In genomic region chr1:181778630-181779285, GRCh38 we compare ENCODE assay signal across 19 cellular contexts.
DNase-seq lines count a peak whose midpoint lies in the region; ATAC-seq and TF ChIP-seq lines count a peak whose summit lies in the region.
"Had no signal": no experiment of that assay in that cellular context is flagged by ENCODE, and none has a peak within 500 bp of the region (broad histone marks: within the 10 kb centered on the region; RNA-seq: fewer than 3 reads in every experiment).

No MANE protein-coding gene starts in this region.

- DNase-seq in ELF-1 (ENCODE audit: low read depth, low spot score) (peak; percentile 13), NCI-H2196 treated with DMSO at 0.1 percent for 48 hours (lab: John Stamatoyannopoulos, UW; ENCODE audit: unreplicated experiment) (peak; percentile 62), coronary artery (ENCODE audit: low spot score) (peak; percentile 31), renal cortical epithelial cell (ENCODE audit: low read depth) (peak; percentile 59), mucosa of gallbladder (ENCODE audit: low spot score) (no peak)
- no peak for DNase-seq in stimulated activated naive CD8-positive, alpha-beta T cell treated with anti-CD3 and anti-CD28 coated beads, Interleukin-15, amount 100 ng/mL, for 72 hours
- DNase-seq: activated effector memory CD4-positive, alpha-beta T cell treated with Interleukin-2 at 50 U/mL for 16 hours; cortex of kidney; erythroblast; immature natural killer cell; MV-4-11; sigmoid colon; stimulated activated CD4-positive, alpha-beta T cell treated with anti-CD3 and anti-CD28 coated beads, Interleukin-4, amount 100 ng/mL, for 1 hour; stimulated activated CD8-positive, alpha-beta memory T cell treated with anti-CD3 and anti-CD28 coated beads, Interleukin-4, amount 100 ng/mL, for 48 hours had no signal

- H3K4me3 Mint-ChIP-seq in stimulated activated naive CD8-positive, alpha-beta T cell treated with anti-CD3 and anti-CD28 coated beads, Interleukin-15, amount 100 ng/mL, for 72 hours = no peak overlapping the region
- H3K4me3 Mint-ChIP-seq: immature natural killer cell had no signal

- H3K4me3 ChIP-seq in coronary artery = no peak overlapping the region
- H3K4me3 ChIP-seq: BLaER1, HAP-1, sigmoid colon had no signal

- H3K4me1 Mint-ChIP-seq in stimulated activated naive CD8-positive, alpha-beta T cell treated with anti-CD3 and anti-CD28 coated beads, Interleukin-15, amount 100 ng/mL, for 72 hours = no peaks in the 10 kb centered on the region
- H3K4me1 Mint-ChIP-seq: immature natural killer cell had no signal

- no peak overlapping the region for H3K27ac ChIP-seq in coronary artery
- H3K27ac ChIP-seq: BLaER1, neutrophil, sigmoid colon had no signal

- no peak for TF ChIP-seq CTCF in coronary artery (IDR thresholded peaks at IDR 0.05)

- H3K27me3 Mint-ChIP-seq in stimulated activated naive CD8-positive, alpha-beta T cell treated with anti-CD3 and anti-CD28 coated beads, Interleukin-15, amount 100 ng/mL, for 72 hours = peaks cover 28% of the 10 kb centered on the region

- no peak for ATAC-seq in GM19351 (IDR thresholded peaks at IDR 0.05; ENCODE audit: unreplicated experiment)
- ATAC-seq in stimulated activated naive CD8-positive, alpha-beta T cell treated with anti-CD3 and anti-CD28 coated beads, Interleukin-15, amount 100 ng/mL, for 72 hours = no peak
- ATAC-seq: Panc1 had no signal

- no peak overlapping the region for H3K27ac Mint-ChIP-seq in stimulated activated naive CD8-positive, alpha-beta T cell treated with anti-CD3 and anti-CD28 coated beads, Interleukin-15, amount 100 ng/mL, for 72 hours

- no peaks in the 10 kb centered on the region for H3K9me3 Mint-ChIP-seq in stimulated activated naive CD8-positive, alpha-beta T cell treated with anti-CD3 and anti-CD28 coated beads, Interleukin-15, amount 100 ng/mL, for 72 hours

Comparison
In these comparisons a context has a peak if more than half of its experiments do, and no peak if none do; other contexts are left out.
1. DNase-seq: peak in ELF-1 (single experiment), NCI-H2196 treated with DMSO at 0.1 percent for 48 hours (single experiment), coronary artery (single experiment) and renal cortical epithelial cell (single experiment); none in stimulated activated naive CD8-positive, alpha-beta T cell treated with anti-CD3 and anti-CD28 coated beads, Interleukin-15, amount 100 ng/mL, for 72 hours (0 of 2) and mucosa of gallbladder (single experiment).